Comparison of ENCODE assay signal across 21 cellular contexts in the genomic region with DNA sequence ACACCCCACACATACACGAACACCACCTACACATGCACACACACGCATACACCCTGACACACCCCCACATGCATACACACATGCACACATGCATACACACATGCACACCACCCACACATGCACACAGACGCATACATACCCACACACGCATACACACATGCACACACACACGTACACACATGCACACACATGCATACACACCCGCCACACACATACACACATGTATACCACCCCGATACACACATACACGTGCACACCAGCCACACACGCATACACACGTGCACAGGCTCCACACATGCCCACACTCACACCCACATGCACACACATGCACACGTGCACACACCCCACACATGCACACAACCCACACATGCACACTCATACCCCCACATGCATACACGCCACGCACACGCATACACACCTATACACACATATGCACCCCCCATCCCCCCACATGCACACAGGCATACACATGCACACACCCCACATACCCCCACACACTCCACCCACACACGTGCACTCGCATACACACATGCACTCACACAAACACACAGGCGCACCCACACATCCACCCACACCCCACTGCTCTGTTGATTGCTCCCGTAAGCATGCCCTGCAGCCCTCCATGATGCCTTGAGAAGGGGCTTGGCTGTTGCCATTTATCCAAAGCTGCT.
"Had no signal": no experiment of that assay in that cellular context is flagged by ENCODE, and none has a peak within 500 bp of the region (broad histone marks: within the 10 kb centered on the region; RNA-seq: fewer than 3 reads in every experiment).

No MANE protein-coding gene starts in this region.

- H3K27ac Mint-ChIP-seq: activated CD4-positive, alpha-beta memory T cell treated with anti-CD3 and anti-CD28 coated beads for 36 hours; activated naive CD8-positive, alpha-beta T cell treated with anti-CD3 and anti-CD28 coated beads, Interleukin-2, amount 50 U/mL, for 24 hours had no signal

- H3K4me1 ChIP-seq: psoas muscle, uterus had no signal

- H3K36me3 ChIP-seq: ovary, thyroid gland, uterus had no signal

- ATAC-seq: activated naive CD8-positive, alpha-beta T cell treated with anti-CD3 and anti-CD28 coated beads, Interleukin-2, amount 50 U/mL, for 24 hours; left lobe of liver; psoas muscle; right cardiac atrium had no signal

- H3K27ac ChIP-seq: coronary artery, ovary, psoas muscle, thyroid gland, uterus, WERI-Rb-1 had no signal

- H3K4me1 Mint-ChIP-seq: activated naive CD8-positive, alpha-beta T cell treated with anti-CD3 and anti-CD28 coated beads, Interleukin-2, amount 50 U/mL, for 24 hours; central memory CD8-positive, alpha-beta T cell; neural crest cell had no signal

- H3K4me3 Mint-ChIP-seq: activated CD4-positive, alpha-beta memory T cell treated with anti-CD3 and anti-CD28 coated beads for 36 hours; activated naive CD8-positive, alpha-beta T cell treated with anti-CD3 and anti-CD28 coated beads, Interleukin-2, amount 50 U/mL, for 24 hours; central memory CD8-positive, alpha-beta T cell; neural crest cell had no signal

- FAIRE-seq: endometrium, frontal cortex, kidney had no signal

- H3K36me3 Mint-ChIP-seq: activated CD4-positive, alpha-beta memory T cell treated with anti-CD3 and anti-CD28 coated beads for 36 hours had no signal

- H3K27me3 ChIP-seq: ovary, thyroid gland, uterus had no signal

- H3K27me3 Mint-ChIP-seq: activated CD4-positive, alpha-beta memory T cell treated with anti-CD3 and anti-CD28 coated beads for 36 hours; activated naive CD8-positive, alpha-beta T cell treated with anti-CD3 and anti-CD28 coated beads, Interleukin-2, amount 50 U/mL, for 24 hours had no signal

- H3K9me3 Mint-ChIP-seq: activated CD4-positive, alpha-beta memory T cell treated with anti-CD3 and anti-CD28 coated beads for 36 hours; central memory CD8-positive, alpha-beta T cell had no signal

- H3K9me3 ChIP-seq: ovary, psoas muscle, thyroid gland, uterus had no signal

- DNase-seq: activated CD4-positive, alpha-beta memory T cell treated with anti-CD3 and anti-CD28 coated beads for 36 hours; activated naive CD8-positive, alpha-beta T cell treated with anti-CD3 and anti-CD28 coated beads, Interleukin-2, amount 50 U/mL, for 24 hours; activated T-cell treated with anti-CD3 and anti-CD28 coated beads for 4 hours; anterior cingulate cortex; head of caudate nucleus; kidney; ovary; psoas muscle; right cardiac atrium; stimulated activated CD4-positive, alpha-beta T cell treated with anti-CD3 and anti-CD28 coated beads, Interleukin-15, amount 100 ng/mL, for 24 hours; stimulated activated CD4-positive, alpha-beta T cell treated with anti-CD3 and anti-CD28 coated beads, Interleukin-2, amount 100 ng/mL, for 48 hours; thyroid gland; uterus; WERI-Rb-1 had no signal

- H3K4me3 ChIP-seq: coronary artery, ovary, psoas muscle, skin epidermis, thyroid gland, uterus had no signal
